In genomic region chr3:134651347-134652041, GRCh38 we compare ENCODE assay signal across 8 cellular contexts. TPM values are rescaled to one million over a fixed set of nuclear protein-coding genes. Genes with fewer than 3 reads are reported as not detected.
DNase-seq lines count a peak whose midpoint lies in the region; ATAC-seq and TF ChIP-seq lines count a peak whose summit lies in the region.

No MANE protein-coding gene starts in this region.

- H3K4me3 ChIP-seq in left lung = peak overlapping the region; percentile 34

- peaks cover 0 to 15% of the 10 kb centered on the region in 2 donors for H3K4me1 ChIP-seq in left lung

- H3K27me3 ChIP-seq in left lung = peaks cover 0 to 24% of the 10 kb centered on the region in 2 donors

- TF ChIP-seq CTCF in left lung (IDR thresholded peaks at IDR 0.05) = no peak

- intact Hi-C loops in left lung (cut with DNase I) = no loop called here

- no peaks in the 10 kb centered on the region for H3K36me3 ChIP-seq in left lung

- peak; percentile 89 for ATAC-seq in left lung
- ATAC-seq in GM19455 (IDR thresholded peaks at IDR 0.05; ENCODE audit: unreplicated experiment) = no peak
- no peak for ATAC-seq in HG03095 (IDR thresholded peaks at IDR 0.05; ENCODE audit: unreplicated experiment)

- DNase-seq in M059J (ENCODE audit: low read depth) (peak; percentile 61), left lung (peak in 1 of 2 donors; percentile 62), COLO829 (ENCODE audit: low spot score) (no peak)
- DNase-seq in effector CD4-positive, alpha-beta T cell = no peak

- no peaks in the 10 kb centered on the region for H3K9me3 ChIP-seq in left lung

- peak overlapping the region; percentile 75 for H3K27ac ChIP-seq in cingulate gyrus (ENCODE audit: low read depth, low read length)
- no peak overlapping the region for H3K27ac ChIP-seq in left lung
- peak overlapping the region; percentile 49 for H3K27ac ChIP-seq in temporal lobe (ENCODE audit: low read depth, low read length)

RNA-seq across cellular contexts. Expression of gene KY, which starts 0.7 kb away (rescaled TPM):
- 0.66 and 0.76 TPM in 2 replicates for total RNA-seq in M059J (2014; rRNA removed; shearing (Covaris generic))
- total RNA-seq in left lung (under 1 TPM; 0.10 to 0.23 TPM), temporal lobe (0.74 TPM)

Comparison
In these comparisons a context has a peak if more than half of its experiments do, and no peak if none do; other contexts are left out.
1. H3K27ac ChIP-seq: peak in cingulate gyrus (single experiment) and temporal lobe (single experiment); none in left lung (0 of 2).